In the genomic region with DNA sequence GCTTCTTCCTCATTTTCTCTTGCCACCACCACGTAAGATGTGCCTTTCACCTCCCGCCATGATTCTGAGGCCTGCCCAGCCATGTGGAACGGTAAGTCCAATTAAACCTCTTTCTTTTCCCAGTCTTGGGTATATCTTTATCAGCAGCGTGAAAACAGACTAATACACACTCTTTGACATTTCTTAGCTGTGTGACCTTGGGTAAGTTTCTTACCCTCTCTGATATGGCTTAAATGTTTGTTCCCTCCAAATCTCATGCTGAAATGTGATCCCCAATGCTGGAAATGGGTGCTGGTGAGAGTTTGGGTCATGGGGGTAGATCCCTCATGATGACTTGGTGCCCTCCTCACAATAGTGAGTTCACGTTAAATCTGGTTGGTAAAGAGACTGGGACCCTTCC, we compare ENCODE assay signal across 8 cellular contexts.
"Had no signal": no experiment of that assay in that cellular context is flagged by ENCODE, and none has a peak within 500 bp of the region (broad histone marks: within the 10 kb centered on the region; RNA-seq: fewer than 3 reads in every experiment).

No MANE protein-coding gene starts in this region.

- FAIRE-seq: G401.6, GM12878, GM12891, GM12892, GM18507, GM19239 had no signal

- DNase-seq: GDM1, GF-D8 had no signal

- ATAC-seq: GM12878 had no signal

- H3K4me3 ChIP-seq: GM12878 had no signal
